23 cellular contexts compared by ENCODE assay signal in the genomic region with DNA sequence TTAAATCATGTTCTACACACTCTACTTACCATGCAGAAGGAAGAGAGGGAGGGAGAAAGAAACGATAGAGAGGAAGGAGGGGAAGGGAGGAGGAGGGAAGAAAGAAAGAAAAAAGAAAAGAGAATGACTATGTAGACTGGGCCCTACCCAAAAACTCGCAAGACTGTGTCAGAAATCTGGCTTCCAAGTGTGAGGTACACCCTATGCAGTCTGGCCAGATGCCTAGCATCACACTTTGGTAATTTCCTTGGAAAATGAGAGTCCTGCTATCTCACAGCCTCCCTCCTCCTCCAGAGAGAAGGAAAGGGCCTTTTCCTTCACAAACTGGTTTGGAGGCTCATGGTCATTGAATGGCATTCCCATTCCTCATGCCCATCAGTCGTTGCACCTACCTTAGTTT.
"Had no signal": no experiment of that assay in that cellular context is flagged by ENCODE, and none has a peak within 500 bp of the region (broad histone marks: within the 10 kb centered on the region; RNA-seq: fewer than 3 reads in every experiment).

No MANE protein-coding gene starts in this region.

- H3K27me3 ChIP-seq: esophagus squamous epithelium, gastrocnemius medialis, neural progenitor cell, sigmoid colon, tibial nerve, upper lobe of left lung, uterus had no signal

- H3K4me3 ChIP-seq: coronary artery, esophagus squamous epithelium, gastrocnemius medialis, lung, neural progenitor cell, sigmoid colon, thoracic aorta, tibial nerve, upper lobe of left lung, uterus had no signal

- DNase-seq: dermis blood vessel endothelial cell; effector memory CD4-positive, alpha-beta T cell; esophagus squamous epithelium; foreskin fibroblast; gastrocnemius medialis; head of caudate nucleus; hippocampal formation; left colon; naive thymus-derived CD4-positive, alpha-beta T cell; sigmoid colon; stimulated activated CD4-positive, alpha-beta T cell treated with anti-CD3 and anti-CD28 coated beads, Interleukin-2, amount 100 ng/mL, for 24 hours; stimulated activated CD4-positive, alpha-beta T cell treated with anti-CD3 and anti-CD28 coated beads, Interleukin-4, amount 100 ng/mL, for 24 hours; stimulated activated naive CD8-positive, alpha-beta T cell treated with anti-CD3 and anti-CD28 coated beads, Interleukin-15, Interleukin-2, amounts not matched to agents 100 U/mL and 50 U/mL, for 24 hours; substantia nigra; upper lobe of left lung; uterus had no signal

- H3K4me1 ChIP-seq: gastrocnemius medialis, neural progenitor cell, parathyroid adenoma, uterus had no signal

- H3K27ac ChIP-seq: coronary artery, esophagus squamous epithelium, gastrocnemius medialis, neural progenitor cell, parathyroid adenoma, sigmoid colon, thoracic aorta, tibial nerve, upper lobe of left lung, uterus had no signal

- H3K9me3 ChIP-seq: esophagus squamous epithelium, gastrocnemius medialis, sigmoid colon, thoracic aorta, tibial nerve, upper lobe of left lung, uterus had no signal

- H3K36me3 ChIP-seq: esophagus squamous epithelium, gastrocnemius medialis, neural progenitor cell, sigmoid colon, thoracic aorta, tibial nerve, upper lobe of left lung, uterus had no signal

- ATAC-seq: gastrocnemius medialis; left colon; naive thymus-derived CD4-positive, alpha-beta T cell; stimulated activated memory B cell treated with anti-CD40 and anti-IgM and Interleukin-4, amounts not matched to agents 10 μg/mL and 1 μg/mL and 100 μg/mL, for 72 hours; stimulated activated naive CD8-positive, alpha-beta T cell treated with anti-CD3 and anti-CD28 coated beads, Interleukin-15, Interleukin-2, amounts not matched to agents 100 U/mL and 50 U/mL, for 24 hours had no signal
